26 cellular contexts compared by ENCODE assay signal in the genomic region with DNA sequence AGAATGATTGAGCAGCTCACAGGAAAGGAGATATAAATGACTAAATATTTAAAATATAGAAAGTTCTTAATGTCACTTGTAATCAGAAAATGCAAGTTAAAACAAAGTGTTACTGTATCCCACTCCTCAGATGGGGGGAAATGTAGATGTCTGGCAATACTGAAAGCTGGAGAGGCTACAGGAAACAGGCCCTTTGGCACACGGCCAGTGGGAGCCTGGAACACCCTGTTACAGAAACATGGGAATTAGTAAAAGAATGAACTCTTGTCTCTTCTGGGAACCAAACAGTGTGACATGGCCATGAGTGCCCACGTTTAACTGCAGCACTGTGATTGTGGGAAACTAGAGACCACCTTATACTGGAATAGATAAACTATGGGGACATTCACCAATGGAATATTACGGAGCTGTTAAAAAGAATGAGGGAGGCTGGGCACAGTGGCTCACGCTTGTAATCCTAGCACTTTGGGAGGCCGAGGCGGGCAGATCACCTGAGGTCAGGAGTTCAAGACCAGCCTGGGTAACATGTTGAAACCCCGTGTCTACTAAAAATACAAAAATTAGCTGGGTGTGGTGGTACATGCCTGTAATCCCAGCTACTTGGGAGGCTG. TPM values are rescaled to one million over a fixed set of nuclear protein-coding genes. Genes with fewer than 3 reads are reported as not detected.
DNase-seq lines count a peak whose midpoint lies in the region; ATAC-seq and TF ChIP-seq lines count a peak whose summit lies in the region.
"Had no signal": no experiment of that assay in that cellular context is flagged by ENCODE, and none has a peak within 500 bp of the region (broad histone marks: within the 10 kb centered on the region; RNA-seq: fewer than 3 reads in every experiment).

No MANE protein-coding gene starts in this region.

- H3K4me1 ChIP-seq in BE2C = no peaks in the 10 kb centered on the region
- H3K4me1 ChIP-seq in Loucy (ENCODE audit: insufficient read depth, low read length, poor library complexity, severe bottlenecking) = peaks cover 53% of the 10 kb centered on the region
- peaks cover 10% of the 10 kb centered on the region for H3K4me1 ChIP-seq in body of pancreas
- H3K4me1 ChIP-seq in mesenchymal stem cell (ENCODE audit: control insufficient read depth, insufficient read depth, low read depth, low read length) = peaks cover 15% of the 10 kb centered on the region
- H3K4me1 ChIP-seq: tibial artery had no signal

- ATAC-seq in body of pancreas = no peak
- ATAC-seq in HG03571 (IDR thresholded peaks at IDR 0.05; ENCODE audit: unreplicated experiment) = no peak
- ATAC-seq: activated naive CD8-positive, alpha-beta T cell treated with anti-CD3 and anti-CD28 coated beads, Interleukin-2, amount 50 U/mL, for 24 hours; activated T-cell treated with anti-CD3 and anti-CD28 coated beads, Interleukin-2, amount 50 U/mL, for 4 hours; left lobe of liver; stimulated activated naive CD8-positive, alpha-beta T cell treated with anti-CD3 and anti-CD28 coated beads, Interleukin-15, amount 100 ng/mL, for 72 hours had no signal

- H3K9me3 ChIP-seq in BE2C = no peaks in the 10 kb centered on the region
- H3K9me3 ChIP-seq in Loucy (ENCODE audit: insufficient read depth, low read depth, low read length) = no peaks in the 10 kb centered on the region
- no peaks in the 10 kb centered on the region for H3K9me3 ChIP-seq in body of pancreas
- H3K9me3 ChIP-seq in mesenchymal stem cell (ENCODE audit: control insufficient read depth, low read length) = peaks cover 2% of the 10 kb centered on the region
- H3K9me3 ChIP-seq: HAP-1, neutrophil, tibial artery had no signal

- H2AK5ac ChIP-seq in mesenchymal stem cell (ENCODE audit: low read length, severe bottlenecking) = peak overlapping the region; percentile 33

- no peaks in the 10 kb centered on the region for H4K20me1 ChIP-seq in Loucy (ENCODE audit: insufficient read depth, low read length, poor library complexity, severe bottlenecking)

- no peak for TF ChIP-seq POLR2A in body of pancreas (IDR thresholded peaks at IDR 0.05)

- intact Hi-C loops in body of pancreas (cut with DNase I) = no loop called here

- peak; percentile 44 for DNase-seq in BE2C
- DNase-seq in body of pancreas = peak in 3 of 4 donors; percentile 30 to 50 (median 37)
- DNase-seq in mesenchymal stem cell = peak; percentile 71
- no peak for DNase-seq in stimulated activated CD4-positive, alpha-beta T cell treated with anti-CD3 and anti-CD28 coated beads, Interleukin-12 subunit alpha, Interleukin-12 subunit beta, amount 100 ng/mL, for 4 hours
- DNase-seq in KG1 (lab: John Stamatoyannopoulos, UW) = no peak
- DNase-seq: activated CD4-positive, alpha-beta T cell treated with anti-CD3 and anti-CD28 coated beads for 48 hours; activated gamma-delta T cell treated with Interleukin-2 at 50 U/mL for 16 hours; activated naive CD8-positive, alpha-beta T cell treated with anti-CD3 and anti-CD28 coated beads, Interleukin-2, amount 50 U/mL, for 24 hours; activated T-cell treated with anti-CD3 and anti-CD28 coated beads, Interleukin-2, amount 50 U/mL, for 4 hours; DMS53; effector memory CD4-positive, alpha-beta T cell; GDM1; hypothalamus; immature natural killer cell; naive B cell; NCI-H1436; NCI-H774; RPMI8226; stimulated activated naive CD8-positive, alpha-beta T cell treated with anti-CD3 and anti-CD28 coated beads, Interleukin-15, amount 100 ng/mL, for 72 hours had no signal

- H2AFZ ChIP-seq in Loucy (ENCODE audit: low read length) (no peak overlapping the region), mesenchymal stem cell (ENCODE audit: low read depth, low read length) (no peak overlapping the region)

- no peak overlapping the region for H3K4ac ChIP-seq in mesenchymal stem cell (ENCODE audit: low read depth in 1 of 2, low read length in 2 of 2)

- peak overlapping the region; percentile 53 for H3K4me2 ChIP-seq in Loucy (ENCODE audit: low read depth, low read length, poor library complexity, severe bottlenecking)
- no peak overlapping the region for H3K4me2 ChIP-seq in mesenchymal stem cell (ENCODE audit: low read length, poor library complexity, severe bottlenecking)

- no peaks in the 10 kb centered on the region for H3F3A ChIP-seq in Loucy (ENCODE audit: low read depth)

- H3K27me3 ChIP-seq in BE2C (no peaks in the 10 kb centered on the region), Loucy (ENCODE audit: insufficient read depth, low read length, poor library complexity, severe bottlenecking) (no peaks in the 10 kb centered on the region), body of pancreas (no peaks in the 10 kb centered on the region), mesenchymal stem cell (ENCODE audit: control insufficient read depth in 1 of 2, insufficient read depth in 1 of 2, low read length in 2 of 2) (no peaks in the 10 kb centered on the region)
- H3K27me3 ChIP-seq: BLaER1 treated with 17β-estradiol and CSF1 and Interleukin-3, amounts not matched to agents 10 nM and 100 nM; neutrophil; tibial artery had no signal

- peak overlapping the region in 1 of 2 experiments; percentile 37 for H2BK12ac ChIP-seq in mesenchymal stem cell (ENCODE audit: low read length in 2 of 2)

- H3K9ac ChIP-seq in Loucy (ENCODE audit: low read depth, low read length, poor library complexity, severe bottlenecking) (no peak overlapping the region), mesenchymal stem cell (ENCODE audit: low read length) (peak overlapping the region; percentile 7)
- H3K9ac ChIP-seq: BLaER1 treated with 17β-estradiol and CSF1 and Interleukin-3, amounts not matched to agents 10 nM and 100 nM had no signal

- peak overlapping the region in 1 of 2 experiments; percentile 78 for H3K18ac ChIP-seq in mesenchymal stem cell (ENCODE audit: low read depth in 1 of 2, low read length in 2 of 2)

- 84 to 85% methylated on average over 7 of the region's 7 CpGs for WGBS in body of pancreas, 2 donors
- 79% methylated on average over 7 of the region's 7 CpGs for WGBS in mesenchymal stem cell

- peaks cover 32% of the 10 kb centered on the region for H3K79me1 ChIP-seq in mesenchymal stem cell (replicated peaks; ENCODE audit: low read length, poor library complexity, severe bottlenecking)

- no peaks in the 10 kb centered on the region for H3K79me2 ChIP-seq in Loucy (ENCODE audit: insufficient read depth, low read length)

- H3K9me2 ChIP-seq in Loucy (replicated peaks; ENCODE audit: low read depth, low read length) = no peaks in the 10 kb centered on the region

- no peak overlapping the region for H2BK15ac ChIP-seq in mesenchymal stem cell (ENCODE audit: low read depth, poor library complexity, severe bottlenecking)

- no peak for TF ChIP-seq CTCF in BE2C (IDR thresholded peaks at IDR 0.05; ENCODE audit: low read depth, low read length)
- TF ChIP-seq CTCF in Loucy (conservative IDR thresholded peaks at IDR 0.05; ENCODE audit: low read length) = no peak
- no peak for TF ChIP-seq CTCF in body of pancreas (IDR thresholded peaks at IDR 0.05)

- H3K27ac ChIP-seq in body of pancreas (no peak overlapping the region), mesenchymal stem cell (ENCODE audit: low read length, poor library complexity, severe bottlenecking) (no peak overlapping the region)
- H3K27ac ChIP-seq: BLaER1 treated with 17β-estradiol and CSF1 and Interleukin-3, amounts not matched to agents 10 nM and 100 nM; neutrophil; tibial artery had no signal

- no peak overlapping the region for H2BK120ac ChIP-seq in mesenchymal stem cell (ENCODE audit: low read depth, low read length)

- H3K4me3 ChIP-seq in BE2C (ENCODE audit: low read depth, low read length) = no peak overlapping the region
- peak overlapping the region; percentile 18 for H3K4me3 ChIP-seq in Loucy (ENCODE audit: low read length, poor library complexity, severe bottlenecking)
- no peak overlapping the region for H3K4me3 ChIP-seq in body of pancreas
- H3K4me3 ChIP-seq in mesenchymal stem cell (ENCODE audit: insufficient read depth in 1 of 2, low read depth in 1 of 2, low read length in 2 of 2) = no peak overlapping the region
- H3K4me3 ChIP-seq: BLaER1 treated with 17β-estradiol and CSF1 and Interleukin-3, amounts not matched to agents 10 nM and 100 nM; HAP-1; tibial artery had no signal

- H3K23ac ChIP-seq in mesenchymal stem cell (ENCODE audit: low read length in 2 of 2) = no peak overlapping the region

- no peak overlapping the region for H2BK5ac ChIP-seq in mesenchymal stem cell (ENCODE audit: low read depth, low read length, poor library complexity, severe bottlenecking)

- peak overlapping the region; percentile 2 for H4K91ac ChIP-seq in mesenchymal stem cell (ENCODE audit: low read length)

- H4K8ac ChIP-seq in mesenchymal stem cell (ENCODE audit: low read length) = peak overlapping the region; percentile 3

- no peak overlapping the region for H3K14ac ChIP-seq in mesenchymal stem cell (ENCODE audit: low read length in 2 of 2)

- H3K36me3 ChIP-seq in BE2C = no peaks in the 10 kb centered on the region
- no peaks in the 10 kb centered on the region for H3K36me3 ChIP-seq in Loucy (ENCODE audit: insufficient read depth, low read length)
- H3K36me3 ChIP-seq in body of pancreas (replicated peaks in 1 of 2; ENCODE audit: insufficient read depth in 1 of 2, low read depth in 2 of 2) = no peaks in the 10 kb centered on the region
- H3K36me3 ChIP-seq in mesenchymal stem cell (ENCODE audit: control insufficient read depth in 1 of 2, insufficient read depth in 2 of 2, low read depth in 1 of 2, low read length in 2 of 2) = peaks cover 42 to 55% of the 10 kb centered on the region in 2 experiments
- H3K36me3 ChIP-seq: HAP-1, neutrophil had no signal

RNA-seq across cellular contexts. Expression of a gene that starts 50.2 kb away (rescaled TPM):
- not detected for polyA plus RNA-seq in BE2C (2012; ENCODE audit: insufficient read depth, insufficient read length, low read depth)
- total RNA-seq in body of pancreas = 1 to 10 TPM; 6.2 to 6.3 TPM
- polyA plus RNA-seq in mesenchymal stem cell (2013, experiment 1 of 2) = 71.6 TPM
- 71.5 TPM for polyA plus RNA-seq in mesenchymal stem cell (2013, experiment 2 of 2)

Comparison
In these comparisons a context has a peak if more than half of its experiments do, and no peak if none do; other contexts are left out.
1. DNase-seq: peak in BE2C (single experiment), body of pancreas (3 of 4) and mesenchymal stem cell (single experiment); none in stimulated activated CD4-positive, alpha-beta T cell treated with anti-CD3 and anti-CD28 coated beads, Interleukin-12 subunit alpha, Interleukin-12 subunit beta, amount 100 ng/mL, for 4 hours (single experiment) and KG1 (single experiment).